Comparison of ENCODE assay signal across 21 cellular contexts in the genomic region with DNA sequence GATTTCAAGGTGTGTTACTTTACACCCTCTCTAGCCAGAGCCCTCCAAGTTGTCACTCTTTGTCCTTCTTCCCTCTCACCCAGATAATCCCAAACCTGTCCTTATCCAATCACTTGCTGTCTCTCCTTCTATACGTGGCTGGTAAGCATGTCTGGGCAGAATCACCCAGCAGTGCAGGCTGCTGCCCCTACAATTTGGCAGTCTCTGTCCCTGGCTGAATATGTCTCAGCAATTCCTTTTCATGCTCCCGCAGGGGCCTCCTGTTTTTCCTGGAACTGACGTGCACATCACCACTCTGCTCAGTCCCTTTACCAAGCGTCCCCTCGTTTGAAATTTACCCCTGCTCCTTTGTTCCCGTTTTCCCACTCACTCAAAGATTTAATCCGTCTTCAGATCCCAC.
"Had no signal": no experiment of that assay in that cellular context is flagged by ENCODE, and none has a peak within 500 bp of the region (broad histone marks: within the 10 kb centered on the region; RNA-seq: fewer than 3 reads in every experiment).

No MANE protein-coding gene starts in this region.

- DNase-seq: activated CD4-positive, alpha-beta memory T cell treated with anti-CD3 and anti-CD28 coated beads for 36 hours; activated CD4-positive, alpha-beta T cell treated with anti-CD3 and anti-CD28 coated beads for 48 hours; activated naive CD4-positive, alpha-beta T cell treated with Interleukin-2 at 50 U/mL for 16 hours; activated naive CD8-positive, alpha-beta T cell treated with anti-CD3 and anti-CD28 coated beads for 36 hours; activated T-cell treated with anti-CD3 and anti-CD28 coated beads, Interleukin-2, amount 50 U/mL, for 48 hours; erythroblast; glutamatergic neuron; immature natural killer cell; kidney glomerular epithelial cell; left lung; natural killer cell; occipital lobe; small intestine; stimulated activated CD4-positive, alpha-beta T cell treated with anti-CD3 and anti-CD28 coated beads, Interleukin-15, amount 100 ng/mL, for 24 hours; stimulated activated CD8-positive, alpha-beta memory T cell treated with anti-CD3 and anti-CD28 coated beads, Interleukin-4, amount 100 ng/mL, for 48 hours; stimulated activated naive B cell treated with anti-CD40 and anti-IgM and Interleukin-4, amounts not matched to agents 10 μg/mL and 1 μg/mL and 100 μg/mL, for 72 hours; SW 1271; T-helper 17 cell had no signal

- H3K27me3 ChIP-seq: hepatocyte, left lung had no signal

- H3K4me3 ChIP-seq: hepatocyte, left lung, SK-N-MC had no signal

- H3K4me1 ChIP-seq: left lung had no signal

- H3K36me3 ChIP-seq: left lung had no signal

- H2AFZ ChIP-seq: hepatocyte had no signal

- H3K79me2 ChIP-seq: hepatocyte had no signal

- H3K27ac ChIP-seq: hepatocyte, left lung, SK-N-MC had no signal

- ATAC-seq: natural killer cell; sciatic nerve; stimulated activated naive B cell treated with anti-CD40 and anti-IgM and Interleukin-4, amounts not matched to agents 10 μg/mL and 1 μg/mL and 100 μg/mL, for 72 hours; T-helper 17 cell had no signal

- H3K9me3 ChIP-seq: left lung had no signal
